ENCODE assay signal across 8 cellular contexts in genomic region chr4:73729534-73730165, GRCh38. TPM values are rescaled to one million over a fixed set of nuclear protein-coding genes. Genes with fewer than 3 reads are reported as not detected.
DNase-seq lines count a peak whose midpoint lies in the region; ATAC-seq, FAIRE-seq and TF ChIP-seq lines count a peak whose summit lies in the region.

No MANE protein-coding gene starts in this region.

- no peaks in the 10 kb centered on the region for H3K36me3 ChIP-seq in OCI-LY3 (replicated peaks; ENCODE audit: low read depth, low read length)
- H3K36me3 ChIP-seq in HepG2 (replicated peaks in 1 of 2; ENCODE audit: control insufficient read depth in 1 of 2, insufficient read depth in 2 of 2, low read length in 2 of 2) = no peaks in the 10 kb centered on the region
- H3K36me3 ChIP-seq in upper lobe of right lung = no peaks in the 10 kb centered on the region

- H3K27ac Mint-ChIP-seq in chondrocyte (ENCODE audit: unreplicated experiment) = peak overlapping the region; percentile 1

- H3K79me2 ChIP-seq in OCI-LY3 (ENCODE audit: low read length) (no peaks in the 10 kb centered on the region), HepG2 (ENCODE audit: insufficient read depth, low read length) (no peaks in the 10 kb centered on the region)

- TF ChIP-seq RAD21 in HepG2 (CRISPR knock-in tag; IDR thresholded peaks at IDR 0.05) = no peak

- H3K4me1 ChIP-seq in OCI-LY3 (ENCODE audit: low read length) (peaks cover 15% of the 10 kb centered on the region), HepG2 (ENCODE audit: insufficient read depth, low read length) (no peaks in the 10 kb centered on the region), upper lobe of right lung (peaks cover 37% of the 10 kb centered on the region)

- ATAC-seq in GM21367 (IDR thresholded peaks at IDR 0.05; ENCODE audit: unreplicated experiment) = peak; percentile 63
- ATAC-seq in HepG2 = peak; percentile 95
- peak; percentile 84 for ATAC-seq in upper lobe of right lung

- FAIRE-seq in HepG2 (lab: Jason Lieb, UNC) = peak; percentile 64

- H3K27ac ChIP-seq in OCI-LY3 (ENCODE audit: low read length) (no peak overlapping the region), HepG2 (ENCODE audit: extremely low read length, insufficient read depth, low read length) (no peak overlapping the region), upper lobe of right lung (no peak overlapping the region)

- H4K20me1 ChIP-seq in OCI-LY3 (ENCODE audit: insufficient read depth, low read length) (no peaks in the 10 kb centered on the region), HepG2 (ENCODE audit: insufficient read depth, low read length) (no peaks in the 10 kb centered on the region)

- no peaks in the 10 kb centered on the region for H3K9me3 ChIP-seq in OCI-LY3 (ENCODE audit: insufficient read depth, low read length)
- H3K9me3 ChIP-seq in HepG2 (ENCODE audit: low read length) = no peaks in the 10 kb centered on the region
- H3K9me3 ChIP-seq in upper lobe of right lung = no peaks in the 10 kb centered on the region

- CTCF ChIA-PET in HepG2 (lab: Yijun Ruan, JAX; ENCODE audit: low intra/inter-chr PET ratio, low total read pairs) = interaction anchor here (0.9 to 3.9 kb wide), 3 partner anchors 11 to 404 kb away, joined by 3 to 47 read pairs (median 4); partner anchors contain the start of gene CXCL8

- intact Hi-C loops in HepG2 (cut with micrococcal nuclease; ENCODE audit: unreplicated experiment) (loop anchor here (1.0 to 5.0 kb wide), 4 partner anchors 135 to 405 kb away; partner anchors contain the start of gene CXCL3), upper lobe of right lung (cut with DNase I) (no loop called here)

- 0% methylated on average over 3 of the region's 3 CpGs for WGBS in HepG2 (ENCODE audit: low lambda C conversion rate)

- no peaks in the 10 kb centered on the region for H3K27me3 Mint-ChIP-seq in chondrocyte (ENCODE audit: low read depth)

- POLR2A ChIA-PET in HepG2 (lab: Yijun Ruan, JAX) = no interaction called here

- peaks cover 11% of the 10 kb centered on the region for H3K27me3 ChIP-seq in OCI-LY3 (ENCODE audit: low read depth, low read length)
- H3K27me3 ChIP-seq in HepG2 (ENCODE audit: control insufficient read depth in 1 of 2, insufficient read depth in 2 of 2, low read length in 2 of 2) = peaks cover 0 to 3% of the 10 kb centered on the region in 2 experiments; a peak in 2 of 5 replicates
- no peaks in the 10 kb centered on the region for H3K27me3 ChIP-seq in upper lobe of right lung

- in situ Hi-C loops in HepG2 (cut with HindIII; ENCODE audit: extremely low pct_ligation_motif_present, low pct_unique_long_range_greater_than_20kb) = loop anchor here (5.0 kb wide), 1 partner anchor 403 kb away; no protein-coding TSS in a partner anchor

- H3K36me3 Mint-ChIP-seq in chondrocyte (ENCODE audit: low read depth) = no peaks in the 10 kb centered on the region

- BruUV-seq in HepG2 (replicated peaks; lab: Mats Ljungman, UMichigan) = no TSS peak

- H3K9me3 Mint-ChIP-seq in chondrocyte (ENCODE audit: low read depth) = no peaks in the 10 kb centered on the region

- peak; percentile 84 for DNase-seq in EH (ENCODE audit: low read depth)
- DNase-seq in HPDE6-E6E7 (ENCODE audit: extremely low spot score) = peak; percentile 58
- DNase-seq in chondrocyte (ENCODE audit: low spot score) = no peak
- peak; percentile 47 for DNase-seq in HepG2 (ENCODE audit: low spot score)
- DNase-seq in upper lobe of right lung = peak; percentile 63
- DNase-seq in NCI-H2227 treated with DMSO at 0.1 percent for 48 hours (lab: John Stamatoyannopoulos, UW) = no peak

- no peak overlapping the region for H2AFZ ChIP-seq in OCI-LY3 (ENCODE audit: low read depth, low read length)
- no peak overlapping the region for H2AFZ ChIP-seq in HepG2 (ENCODE audit: low read length)

- H3K4me3 ChIP-seq in OCI-LY3 (ENCODE audit: low read length) (no peak overlapping the region), HepG2 (replicated peaks in 1 of 3; ENCODE audit: insufficient read depth in 1 of 3, low read depth in 2 of 3, low read length in 3 of 3) (no peak overlapping the region), upper lobe of right lung (no peak overlapping the region)

- H3K4me3 Mint-ChIP-seq in chondrocyte (ENCODE audit: unreplicated experiment) = no peak overlapping the region

- H3K9ac ChIP-seq in OCI-LY3 (ENCODE audit: low read length) (no peak overlapping the region), HepG2 (ENCODE audit: insufficient read depth, low read depth, low read length) (no peak overlapping the region)

- TF ChIP-seq POLR2A in HepG2 (IDR thresholded peaks at IDR 0.05; ENCODE audit: insufficient read depth in 1 of 2, low read depth in 2 of 2, low read length in 2 of 2) = no peak

- H3K4me2 ChIP-seq in OCI-LY3 (ENCODE audit: low read length) = no peak overlapping the region
- H3K4me2 ChIP-seq in HepG2 (ENCODE audit: low read depth, low read length) = no peak overlapping the region

- TF ChIP-seq EP300 in HepG2 (IDR thresholded peaks at IDR 0.05; ENCODE audit: low read depth in 2 of 2, low read length in 2 of 2) (no peak), HepG2 (CRISPR knock-in tag; IDR thresholded peaks at IDR 0.05; ENCODE audit: borderline replicate concordance) (no peak)

- TF ChIP-seq CTCF in OCI-LY3 (IDR thresholded peaks at IDR 0.05; ENCODE audit: low read depth, low read length) = peak; percentile 75
- TF ChIP-seq CTCF in chondrocyte (IDR thresholded peaks at IDR 0.05) = peak; percentile 90
- peak; percentile 78 for TF ChIP-seq CTCF in HepG2 (CRISPR knock-in tag; IDR thresholded peaks at IDR 0.05)
- peak; percentile 85 for TF ChIP-seq CTCF in upper lobe of right lung (IDR thresholded peaks at IDR 0.05)

- H3K4me1 Mint-ChIP-seq in chondrocyte (ENCODE audit: low read depth) = peaks cover 25% of the 10 kb centered on the region

TF ChIP-seq in HepG2, 621 proteins besides CTCF, POLR2A, EP300 and RAD21:
- TF ChIP-seq ZNF317 (CRISPR knock-in tag; IDR thresholded peaks at IDR 0.05) = no peak
- TF ChIP-seq ZBTB7B (CRISPR knock-in tag; IDR thresholded peaks at IDR 0.05) = no peak
- no peak for TF ChIP-seq DPF2 (CRISPR knock-in tag; IDR thresholded peaks at IDR 0.05; ENCODE audit: borderline replicate concordance, low read depth)
- no peak for TF ChIP-seq MED1 (CRISPR knock-in tag; IDR thresholded peaks at IDR 0.05)
- TF ChIP-seq SMC3 (IDR thresholded peaks at IDR 0.05; ENCODE audit: low read length) = peak; percentile 92
- TF ChIP-seq ZC3H4 (CRISPR knock-in tag; IDR thresholded peaks at IDR 0.05; ENCODE audit: borderline replicate concordance) = no peak
- TF ChIP-seq STAG1 (CRISPR knock-in tag; IDR thresholded peaks at IDR 0.05) = peak; percentile 64
- no peak for TF ChIP-seq SATB2 (CRISPR knock-in tag; IDR thresholded peaks at IDR 0.05)

RNA-seq across cellular contexts. Expression of gene CXCL8, which starts 10.7 kb away (rescaled TPM):
- total RNA-seq in chondrocyte = 0.27 to 0.48 TPM (median 0.46 TPM) in 3 replicates
- 4.9 and 7.8 TPM in 2 replicates for total RNA-seq in HepG2 (2016; rRNA removed; fragmentation: Illumina TruSeq; extraction: Trizol)
- total RNA-seq in HepG2 (2016; cell fraction: cytosol; rRNA removed; fragmentation: Illumina TruSeq; extraction: Trizol; ENCODE audit: low read depth) = 6.3 TPM in 2 replicates
- 4.5 and 8.5 TPM in 2 replicates for total RNA-seq in HepG2 (2016; cell fraction: insoluble cytoplasmic fraction; rRNA removed; fragmentation: Illumina TruSeq; extraction: Trizol)
- 8.4 and 12.9 TPM in 2 replicates for total RNA-seq in HepG2 (2016; cell fraction: membrane; rRNA removed; fragmentation: Illumina TruSeq; extraction: Trizol)
- 10.4 and 13.0 TPM in 2 replicates for total RNA-seq in HepG2 (2016; cell fraction: nucleus; rRNA removed; fragmentation: Illumina TruSeq; extraction: Trizol)
- polyA plus RNA-seq in HepG2 (2011; rRNA removed) = 1.2 and 1.8 TPM in 2 replicates
- polyA plus RNA-seq in HepG2 (2011; cell fraction: cytosol; rRNA removed) = 0.40 and 0.65 TPM in 2 replicates
- polyA plus RNA-seq in HepG2 (2011; cell fraction: nucleus; rRNA removed) = 0.24 and 0.33 TPM in 2 replicates
- polyA plus RNA-seq in HepG2 (2012) = 0.21 and 0.87 TPM in 2 replicates
- 2.0 and 2.3 TPM in 2 replicates for polyA plus RNA-seq in HepG2 (2016; cell fraction: cytosol; fragmentation: Illumina TruSeq; extraction: Trizol; ENCODE audit: low read depth)
- 3.1 TPM in 2 replicates for polyA plus RNA-seq in HepG2 (2016; cell fraction: insoluble cytoplasmic fraction; fragmentation: Illumina TruSeq; extraction: Trizol; ENCODE audit: low read depth)
- polyA plus RNA-seq in HepG2 (2016; cell fraction: membrane; fragmentation: Illumina TruSeq; extraction: Trizol; ENCODE audit: low read depth) = 2.6 and 3.7 TPM in 2 replicates
- 12.4 and 13.0 TPM in 2 replicates for polyA plus RNA-seq in HepG2 (2016; cell fraction: nucleus; fragmentation: Illumina TruSeq; extraction: Trizol; ENCODE audit: insufficient read depth, low read depth)
- 0.60 and 2.4 TPM in 2 replicates for polyA minus RNA-seq in HepG2 (2011; rRNA and poly(A)+ RNA removed; ENCODE audit: low replicate concordance)
- 0.62 and 1.3 TPM in 2 replicates for polyA minus RNA-seq in HepG2 (2011; cell fraction: cytosol; rRNA and poly(A)+ RNA removed)
- polyA minus RNA-seq in HepG2 (2011; cell fraction: nucleus; rRNA and poly(A)+ RNA removed) = 1.2 and 1.9 TPM in 2 replicates
- 10.7 TPM for total RNA-seq in upper lobe of right lung

Comparison
In these comparisons a context has a peak if more than half of its experiments do, and no peak if none do; other contexts are left out.
1. DNase-seq: peak in EH (single experiment), HPDE6-E6E7 (single experiment), HepG2 (single experiment) and upper lobe of right lung (single experiment); none in chondrocyte (single experiment) and NCI-H2227 treated with DMSO at 0.1 percent for 48 hours (single experiment).
2. Peak in every context shown above with its lines, with median percentiles within 50 percentile points of each other: ATAC-seq and CTCF ChIP-seq.